In genomic region chr1:76864383-76864782, GRCh38 we compare ENCODE assay signal across 1 cellular context.
TF ChIP-seq lines count a peak whose summit lies in the region.

No MANE protein-coding gene starts in this region.

TF ChIP-seq in IMR-90, 13 proteins besides CTCF, POLR2A, EP300 and RAD21 (continued from another document):
- TF ChIP-seq ELK1 (IDR thresholded peaks at IDR 0.05; ENCODE audit: borderline replicate concordance, low read depth, low read length) (no peak), BHLHE40 (IDR thresholded peaks at IDR 0.05; ENCODE audit: low read depth, low read length) (no peak), SMC3 (IDR thresholded peaks at IDR 0.05; ENCODE audit: low read depth, low read length) (no peak), MXI1 (IDR thresholded peaks at IDR 0.05; ENCODE audit: borderline replicate concordance, low read depth, low read length) (no peak)
